29 cellular contexts compared by ENCODE assay signal in genomic region chr15:68378595-68378994, GRCh38. TPM values are rescaled to one million over a fixed set of nuclear protein-coding genes. Genes with fewer than 3 reads are reported as not detected.
"Had no signal": no experiment of that assay in that cellular context is flagged by ENCODE, and none has a peak within 500 bp of the region (broad histone marks: within the 10 kb centered on the region; RNA-seq: fewer than 3 reads in every experiment).

No MANE protein-coding gene starts in this region.

- H3K36me3 ChIP-seq: adrenal gland, cardiac muscle cell, gastrocnemius medialis, pancreas, prostate gland, suprapubic skin had no signal

- H3K27ac ChIP-seq: adrenal gland, body of pancreas, cardiac muscle cell, gastrocnemius medialis, pancreas, prostate gland, suprapubic skin, tibial artery had no signal

- ATAC-seq: activated CD4-positive, alpha-beta T cell treated with anti-CD3 and anti-CD28 coated beads for 36 hours; activated naive CD4-positive, alpha-beta T cell treated with anti-CD3 and anti-CD28 coated beads, Interleukin-2, amount 50 U/mL, for 72 hours; activated T-helper 17 cell treated with anti-CD3 and anti-CD28 coated beads, Interleukin-2, amount 50 U/mL, for 72 hours; body of pancreas; effector memory CD8-positive, alpha-beta T cell; gastrocnemius medialis; naive thymus-derived CD4-positive, alpha-beta T cell; pancreas; T-cell had no signal

- FAIRE-seq: islet of Langerhans, pancreas had no signal

- DNase-seq: activated CD4-positive, alpha-beta T cell treated with anti-CD3 and anti-CD28 coated beads for 36 hours; activated CD4-positive, alpha-beta T cell treated with anti-CD3 and anti-CD28 coated beads, Interleukin-2, amount 50 U/mL, for 4 hours; activated CD4-positive, CD25-positive, alpha-beta regulatory T cell; activated naive CD4-positive, alpha-beta T cell; aorta; body of pancreas; cerebellar nuclear complex; cortex of kidney; effector memory CD8-positive, alpha-beta T cell; erythroblast; gastrocnemius medialis; glutamatergic neuron; mammary epithelial cell; naive thymus-derived CD4-positive, alpha-beta T cell; pancreas; retina; stimulated activated CD4-positive, alpha-beta T cell treated with anti-CD3 and anti-CD28 coated beads, Interleukin-1b, Interleukin-23, amount 100 ng/mL, for 48 hours; stimulated activated naive CD4-positive, alpha-beta T cell; T-cell had no signal

- H3K9me3 ChIP-seq: adrenal gland, body of pancreas, gastrocnemius medialis, pancreas, prostate gland, suprapubic skin, tibial artery had no signal

- H3K27me3 ChIP-seq: adrenal gland, body of pancreas, cardiac muscle cell, gastrocnemius medialis, pancreas, suprapubic skin, tibial artery had no signal

- H3K4me1 ChIP-seq: body of pancreas, gastrocnemius medialis, pancreas, prostate gland had no signal

- H3K4me3 ChIP-seq: adrenal gland, body of pancreas, cardiac muscle cell, gastrocnemius medialis, pancreas, prostate gland, smooth muscle cell, suprapubic skin, tibial artery had no signal

RNA-seq across cellular contexts. Expression of gene ITGA11, which starts 53.4 kb away (rescaled TPM):
- polyA plus RNA-seq: neural cell had no signal
